ENCODE assay signal across 17 cellular contexts in the genomic region with DNA sequence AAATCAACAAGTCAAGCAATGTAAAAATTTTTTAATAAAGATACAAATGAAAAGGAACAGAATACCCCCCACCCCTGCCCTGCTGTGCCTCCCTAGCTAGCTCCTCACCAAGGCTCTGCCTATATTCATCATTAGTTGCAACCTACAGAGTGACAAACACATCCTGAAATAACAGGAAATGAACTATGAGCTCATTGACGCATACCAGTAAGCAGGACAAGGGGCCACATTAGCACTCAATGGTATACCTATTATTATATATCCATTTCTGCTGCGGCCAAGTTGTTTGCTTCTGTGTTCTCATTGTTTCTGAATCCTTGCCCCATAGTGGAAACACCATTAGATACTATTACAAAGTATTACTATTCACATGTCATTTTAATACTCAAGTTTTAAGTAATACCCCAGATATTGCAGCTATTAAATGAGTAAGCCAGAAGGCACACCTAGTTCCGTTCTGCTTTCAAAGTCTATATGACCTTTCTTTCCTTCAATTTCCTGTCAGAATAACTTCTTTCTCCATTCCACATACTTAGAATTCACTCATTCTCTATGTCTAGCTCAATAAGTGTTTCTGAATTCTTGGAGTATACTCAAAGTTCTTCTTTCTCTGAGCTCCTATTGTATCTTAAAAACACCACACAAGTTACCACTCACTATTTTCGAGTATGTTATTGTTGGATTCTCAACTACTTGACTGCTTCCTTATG.
DNase-seq lines count a peak whose midpoint lies in the region; ATAC-seq, FAIRE-seq and TF ChIP-seq lines count a peak whose summit lies in the region.
"Had no signal": no experiment of that assay in that cellular context is flagged by ENCODE, and none has a peak within 500 bp of the region (broad histone marks: within the 10 kb centered on the region; RNA-seq: fewer than 3 reads in every experiment).

No MANE protein-coding gene starts in this region.

- H3K4me3 ChIP-seq in A673 (ENCODE audit: low read depth, low read length, poor library complexity, severe bottlenecking), result no peak overlapping the region
- H3K4me3 ChIP-seq in epithelial cell of esophagus (ENCODE audit: low read length), result no peak overlapping the region

- FAIRE-seq in D721Med (lab: Jason Lieb, UNC), result peak; percentile 75

- CTCF ChIA-PET in A673 (lab: Charles Lee), result no interaction called here

- H3K27me3 ChIP-seq in A673 (replicated peaks; ENCODE audit: insufficient read depth, low read depth, low read length, poor library complexity), result no peaks in the 10 kb centered on the region
- no peaks in the 10 kb centered on the region for H3K27me3 ChIP-seq in foreskin keratinocyte

- BruUV-seq in A673 (replicated peaks; lab: Mats Ljungman, UMichigan), result no TSS peak

- POLR2A ChIA-PET in A673 (lab: Charles Lee; ENCODE audit: low non-redundant PET), result no interaction called here

- H3K4me1 ChIP-seq in A673 (ENCODE audit: insufficient read depth, low read length, poor library complexity, severe bottlenecking) (peaks cover 6% of the 10 kb centered on the region), foreskin keratinocyte (peaks cover 3% of the 10 kb centered on the region)

- H3K27ac ChIP-seq in A673 (ENCODE audit: low read depth, low read length, poor library complexity, severe bottlenecking) (no peak overlapping the region), foreskin keratinocyte (no peak overlapping the region)

- no peak for TF ChIP-seq CTCF in A673 (conservative IDR thresholded peaks at IDR 0.05; ENCODE audit: low read depth, low read length)
- TF ChIP-seq CTCF in D721Med (IDR thresholded peaks at IDR 0.05; ENCODE audit: insufficient read depth, missing control alignments), result no peak
- no peak for TF ChIP-seq CTCF in epithelial cell of esophagus (IDR thresholded peaks at IDR 0.05; ENCODE audit: insufficient read depth, low read depth, low read length, missing control alignments)
- TF ChIP-seq CTCF in foreskin keratinocyte (conservative IDR thresholded peaks at IDR 0.05), result no peak

- intact Hi-C loops in A673 (cut with micrococcal nuclease; ENCODE audit: unreplicated experiment), result no loop called here

- H3K36me3 ChIP-seq in A673 (ENCODE audit: insufficient read depth, low read length, poor library complexity, severe bottlenecking), result no peaks in the 10 kb centered on the region

- DNase-seq in A673 (ENCODE audit: low spot score) (peak; percentile 67), D721Med (ENCODE audit: insufficient read length, low spot score) (no peak), SW 1271 (lab: John Stamatoyannopoulos, UW) (peak; percentile 25 to 73), epithelial cell of esophagus (ENCODE audit: low read depth) (peak; percentile 11), AG20443 (ENCODE audit: low spot score) (no peak), foreskin keratinocyte (no peak)
- no peak for DNase-seq in effector CD4-positive, alpha-beta T cell
- DNase-seq: CD8-positive, alpha-beta T cell; HCEC 1CT; KG1; NCI-H1417 treated with DMSO at 0.1 percent for 48 hours; NCI-H2029 treated with DMSO at 0.1 percent for 48 hours; NCI-H2171 treated with DMSO at 0.1 percent for 48 hours; NCI-H446 treated with DMSO at 0.1 percent for 48 hours; SHP77 treated with DMSO at 0.1 percent for 48 hours had no signal

- ATAC-seq in HG03097 (IDR thresholded peaks at IDR 0.05; ENCODE audit: low FRiP score, unreplicated experiment), result no peak
- ATAC-seq in foreskin keratinocyte, result no peak
- ATAC-seq: CD8-positive, alpha-beta T cell; SK-N-SH treated with all-trans-retinoic acid at 6 μM for 48 hours had no signal

- H3K9me3 ChIP-seq in A673 (ENCODE audit: low read depth, low read length, poor library complexity, severe bottlenecking), result no peaks in the 10 kb centered on the region

Comparison
In these comparisons a context has a peak if more than half of its experiments do, and no peak if none do; other contexts are left out.
1. DNase-seq: peak in A673 (single experiment), SW 1271 (2 of 2) and epithelial cell of esophagus (single experiment); none in D721Med (single experiment), AG20443 (single experiment), foreskin keratinocyte (0 of 2) and effector CD4-positive, alpha-beta T cell (single experiment).